In genomic region chr17:63998050-63998720, GRCh38 we compare ENCODE assay signal across 8 cellular contexts. TPM values are rescaled to one million over a fixed set of nuclear protein-coding genes. Genes with fewer than 3 reads are reported as not detected.
DNase-seq lines count a peak whose midpoint lies in the region; ATAC-seq and TF ChIP-seq lines count a peak whose summit lies in the region.

Gene PRR29 (plus strand): TSS chr17:63998351. CDS start chr17:63998365, 14 bp downstream.

- DNase-seq in AG10803 (ENCODE audit: low read depth) (peak; percentile 36), NCI-H146 treated with DMSO at 0.1 percent for 48 hours (lab: John Stamatoyannopoulos, UW; ENCODE audit: unreplicated experiment) (peak; percentile 47), WTC11 (ENCODE audit: low spot score) (peak; percentile 82), mammary epithelial cell (peak; percentile 21), kidney epithelial cell (ENCODE audit: low read depth) (no peak)
- peak; percentile 84 for DNase-seq in stimulated activated CD4-positive, alpha-beta T cell treated with anti-CD3 and anti-CD28 coated beads, Interleukin-15, amount 100 ng/mL, for 24 hours

- 0% methylated on average over 12 of the region's 43 CpGs for WGBS in mammary epithelial cell (ENCODE audit: low coverage, missing lambda C conversion rate)

- H3K9me3 ChIP-seq in mammary epithelial cell (replicated peaks; ENCODE audit: insufficient read depth, low read length) = no peaks in the 10 kb centered on the region

- in situ Hi-C loops in mammary epithelial cell (cut with MboI; ENCODE audit: low sequenced_read_pairs in 2 of 2) = no loop called here

- ATAC-seq in GM19397 (IDR thresholded peaks at IDR 0.05; ENCODE audit: unreplicated experiment) (peak; percentile 60), WTC11 (peak; percentile 78), HG03520 (IDR thresholded peaks at IDR 0.05; ENCODE audit: unreplicated experiment) (no peak)

- CTCF ChIA-PET in WTC11 (lab: Charles Lee) = interaction anchor here (0.5 to 8.7 kb wide), 15 partner anchors 8 to 135 kb away, joined by 3 to 46 read pairs (median 5); partner anchors contain the start of genes GH1 and GH2
- CTCF ChIA-PET in mammary epithelial cell (lab: Charles Lee; ENCODE audit: low non-redundant PET) = no interaction called here

- peaks cover 40% of the 10 kb centered on the region for H3K27me3 Mint-ChIP-seq in WTC11 (ENCODE audit: low read depth)

- H3K27ac ChIP-seq in mammary epithelial cell (ENCODE audit: insufficient read depth, low read depth, low read length) = no peak within 1 kb of the TSS

- H3K4me1 Mint-ChIP-seq in WTC11 = peaks cover 16% of the 10 kb centered on the region

- H2AFZ ChIP-seq in mammary epithelial cell (ENCODE audit: low read depth, low read length) = peak within 1 kb of the TSS; percentile 98

- no peaks in the 10 kb centered on the region for H3K9me3 Mint-ChIP-seq in WTC11

- no peaks in the 10 kb centered on the region for H4K20me1 ChIP-seq in mammary epithelial cell (ENCODE audit: insufficient read depth, low read length)

- no peak for TF ChIP-seq CTCF in AG10803 (conservative IDR thresholded peaks at IDR 0.05; ENCODE audit: low read length)
- TF ChIP-seq CTCF in WTC11 (IDR thresholded peaks at IDR 0.05) = no peak
- TF ChIP-seq CTCF in mammary epithelial cell (conservative IDR thresholded peaks at IDR 0.05 in 1 of 2, IDR thresholded peaks at IDR 0.05 in 1 of 2; ENCODE audit: extremely low read depth in 1 of 2, insufficient read depth in 1 of 2, low read depth in 1 of 2, low read length in 2 of 2) = no peak
- no peak for TF ChIP-seq CTCF in kidney epithelial cell (IDR thresholded peaks at IDR 0.05; ENCODE audit: insufficient read depth, low read length, poor library complexity, severe bottlenecking)

- peak within 1 kb of the TSS; percentile 70 for H3K4me3 ChIP-seq in AG10803 (ENCODE audit: low read length)
- H3K4me3 ChIP-seq in mammary epithelial cell (replicated peaks in 1 of 3; ENCODE audit: insufficient read depth in 1 of 3, low read depth in 2 of 3, low read length in 3 of 3) = peak within 1 kb of the TSS; percentile 52 to 68 (median 59)
- H3K4me3 ChIP-seq in kidney epithelial cell (ENCODE audit: low read depth, low read length) = peak within 1 kb of the TSS; percentile 64

- no peaks in the 10 kb centered on the region for H3K79me2 ChIP-seq in mammary epithelial cell (ENCODE audit: insufficient read depth, low read length)

- H3K4me3 Mint-ChIP-seq in WTC11 = peak within 1 kb of the TSS; percentile 86

- POLR2A ChIA-PET in WTC11 (lab: Charles Lee) = interaction anchor here (1.2 kb wide), 1 partner anchor 132 kb away, joined by 3 read pairs; no protein-coding TSS in a partner anchor

- no peak within 1 kb of the TSS for H3K27ac Mint-ChIP-seq in WTC11

- no peaks in the 10 kb centered on the region for H3K27me3 ChIP-seq in mammary epithelial cell (ENCODE audit: insufficient read depth, low read length)
- H3K27me3 ChIP-seq in kidney epithelial cell (ENCODE audit: control insufficient read depth, insufficient read depth, low read length) = peaks cover 32% of the 10 kb centered on the region

- H3K4me1 ChIP-seq in mammary epithelial cell (ENCODE audit: insufficient read depth, low read length) = peaks cover 9% of the 10 kb centered on the region

- dilution Hi-C loops in mammary epithelial cell (cut with HindIII; ENCODE audit: low sequenced_read_pairs) = no loop called here

- no peaks in the 10 kb centered on the region for H3K36me3 Mint-ChIP-seq in WTC11

- intact Hi-C loops in mammary epithelial cell (cut with micrococcal nuclease) = no loop called here

- H3K9ac ChIP-seq in mammary epithelial cell (ENCODE audit: insufficient read depth, low read length) = no peak within 1 kb of the TSS

- no peaks in the 10 kb centered on the region for H3K36me3 ChIP-seq in mammary epithelial cell (ENCODE audit: insufficient read depth, low read length)
- H3K36me3 ChIP-seq in kidney epithelial cell (ENCODE audit: control insufficient read depth, insufficient read depth, low read length) = no peaks in the 10 kb centered on the region

- no TSS peak for BruUV-seq in mammary epithelial cell (replicated peaks; lab: Mats Ljungman, UMichigan)

- H3K4me2 ChIP-seq in mammary epithelial cell (ENCODE audit: insufficient read depth, low read depth, low read length) = peak within 1 kb of the TSS; percentile 100

TF ChIP-seq in WTC11, 78 proteins besides CTCF, POLR2A, EP300 and RAD21 (continues in another document):
- TF ChIP-seq ARID4B (CRISPR knock-in tag; IDR thresholded peaks at IDR 0.05; ENCODE audit: borderline replicate concordance) (peak; percentile 54; the same call in 1 of the 2 replicates), SP1 (CRISPR knock-in tag; conservative IDR thresholded peaks at IDR 0.05) (peak; percentile 63), JAZF1 (CRISPR knock-in tag; IDR thresholded peaks at IDR 0.05) (no peak), JUN (CRISPR knock-in tag; IDR thresholded peaks at IDR 0.05) (no peak), NR3C1 (CRISPR knock-in tag; conservative IDR thresholded peaks at IDR 0.05; ENCODE audit: low read depth) (no peak), OVOL2 (CRISPR knock-in tag; IDR thresholded peaks at IDR 0.05; ENCODE audit: borderline replicate concordance) (no peak), MAX (CRISPR knock-in tag; IDR thresholded peaks at IDR 0.05) (peak; percentile 24), GTF2I (CRISPR knock-in tag; conservative IDR thresholded peaks at IDR 0.05) (peak; percentile 82; the same call in 1 of the 2 replicates), NFATC4 (CRISPR knock-in tag; IDR thresholded peaks at IDR 0.05) (no peak), MYBL2 (CRISPR knock-in tag; IDR thresholded peaks at IDR 0.05) (peak; percentile 28), ZNF263 (CRISPR knock-in tag; IDR thresholded peaks at IDR 0.05; ENCODE audit: low read depth) (no peak), ZNF232 (CRISPR knock-in tag; IDR thresholded peaks at IDR 0.05) (no peak), FOXP4 (CRISPR knock-in tag; IDR thresholded peaks at IDR 0.05) (no peak; the same call in 1 of the 2 replicates), FOXP1 (CRISPR knock-in tag; IDR thresholded peaks at IDR 0.05; ENCODE audit: borderline replicate concordance) (0 out of 2 replicates have a peak, but pooled peaks have one; percentile 37), NFYB (CRISPR knock-in tag; conservative IDR thresholded peaks at IDR 0.05; ENCODE audit: low read depth) (no peak), TP53 (CRISPR knock-in tag; IDR thresholded peaks at IDR 0.05) (no peak; the same call in 1 of the 2 replicates), KAT7 (CRISPR knock-in tag; IDR thresholded peaks at IDR 0.05; ENCODE audit: borderline replicate concordance) (no peak)

RNA-seq across cellular contexts. Expression of gene PRR29, which starts in this region (rescaled TPM):
- 0.64 to 1.1 TPM (median 0.85 TPM) in 3 replicates for total RNA-seq in WTC11 (2021)
- under 1 TPM; under 0.01 to 0.09 TPM for total RNA-seq in mammary epithelial cell
- 0.09 TPM for polyA plus RNA-seq in mammary epithelial cell
- 0.31 TPM for polyA minus RNA-seq in mammary epithelial cell
- 0.08 and 0.55 TPM in 2 replicates for total RNA-seq in kidney epithelial cell

Comparison
In these comparisons a context has a peak if more than half of its experiments do, and no peak if none do; other contexts are left out.
1. Peak in DNase-seq, H3K4me3 ChIP-seq and H3K4me2 ChIP-seq in mammary epithelial cell; RNA of the gene not detected or under 1 TPM.